In the genomic region with DNA sequence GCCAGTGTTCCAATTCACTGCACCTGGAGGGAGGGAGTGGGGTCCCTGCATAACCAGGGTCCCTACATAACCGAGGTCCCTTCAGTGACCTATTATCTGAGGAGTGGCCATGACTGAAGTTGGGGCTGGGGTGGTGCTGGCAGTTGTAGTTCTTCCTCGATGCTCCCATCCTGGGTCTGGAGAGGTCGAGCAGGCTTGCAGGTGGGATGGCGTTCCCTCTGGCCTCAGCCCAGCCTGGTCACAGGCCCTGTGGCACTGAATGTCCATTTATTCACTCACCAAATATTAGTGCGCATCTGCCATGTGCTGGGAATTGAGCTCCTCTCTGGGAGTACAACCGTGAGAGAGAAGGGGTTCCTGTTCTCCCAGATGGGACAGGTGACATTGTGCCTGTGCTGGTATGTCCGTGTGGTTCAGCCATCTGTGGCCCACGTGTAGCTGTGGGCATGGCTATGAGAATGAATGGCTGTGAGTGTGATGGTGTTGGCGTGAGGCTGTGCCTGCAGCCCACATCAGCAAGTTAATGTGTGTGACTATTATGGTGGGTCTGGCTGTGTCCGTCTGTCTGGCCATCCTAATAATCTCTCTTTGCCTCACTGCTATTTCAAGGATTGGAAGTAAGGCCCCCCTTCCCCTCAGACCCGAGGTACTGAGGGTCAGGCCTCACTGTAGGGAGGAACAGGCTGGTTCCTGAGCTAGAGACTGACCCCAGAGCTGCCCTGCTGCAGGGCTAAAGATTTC, we compare ENCODE assay signal across 20 cellular contexts. TPM values are rescaled to one million over a fixed set of nuclear protein-coding genes. Genes with fewer than 3 reads are reported as not detected.
A peak's percentile ranks its signal among the peaks of the same experiment; 100 is the strongest.
DNase-seq lines count a peak whose midpoint lies in the region; ATAC-seq and TF ChIP-seq lines count a peak whose summit lies in the region.
"Had no signal": no experiment of that assay in that cellular context is flagged by ENCODE, and none has a peak within 500 bp of the region (broad histone marks: within the 10 kb centered on the region; RNA-seq: fewer than 3 reads in every experiment).

No MANE protein-coding gene starts in this region.

- H3K27me3 ChIP-seq in GM23248 (replicated peaks; ENCODE audit: insufficient read depth) (no peaks in the 10 kb centered on the region), body of pancreas (no peaks in the 10 kb centered on the region), stomach (no peaks in the 10 kb centered on the region)
- H3K27me3 ChIP-seq: SJSA1, thyroid gland had no signal

- peaks cover 12% of the 10 kb centered on the region for H3K36me3 Mint-ChIP-seq in stimulated activated effector memory CD8-positive, alpha-beta T cell treated with anti-CD3 and anti-CD28 coated beads, Interleukin-12 subunit alpha, Interleukin-12 subunit beta, amount 100 ng/mL, for 72 hours
- H3K36me3 Mint-ChIP-seq: memory B cell had no signal

- peaks cover 22% of the 10 kb centered on the region for H3K4me1 Mint-ChIP-seq in stimulated activated effector memory CD8-positive, alpha-beta T cell treated with anti-CD3 and anti-CD28 coated beads, Interleukin-12 subunit alpha, Interleukin-12 subunit beta, amount 100 ng/mL, for 72 hours

- H2AFZ ChIP-seq in GM23248, result 0 out of 2 replicates have a peak overlapping the region, but pooled peaks have one; percentile 23

- H3K36me3 ChIP-seq in GM23248 (ENCODE audit: low read depth) (no peaks in the 10 kb centered on the region), body of pancreas (replicated peaks in 1 of 2; ENCODE audit: insufficient read depth in 1 of 2, low read depth in 2 of 2) (no peaks in the 10 kb centered on the region), stomach (no peaks in the 10 kb centered on the region)
- H3K36me3 ChIP-seq: SJSA1, thyroid gland had no signal

- no peak for DNase-seq in GM23248
- no peak for DNase-seq in body of pancreas
- DNase-seq in medulla oblongata (ENCODE audit: extremely low spot score), result peak; percentile 17
- no peak for DNase-seq in stomach
- no peak for DNase-seq in stimulated activated effector memory CD8-positive, alpha-beta T cell treated with anti-CD3 and anti-CD28 coated beads, Interleukin-12 subunit alpha, Interleukin-12 subunit beta, amount 100 ng/mL, for 72 hours (ENCODE audit: low spot score in 2 of 2)
- no peak for DNase-seq in T1000 (lab: John Stamatoyannopoulos, UW)
- DNase-seq: activated CD8-positive, alpha-beta memory T cell treated with anti-CD3 and anti-CD28 coated beads, Interleukin-2, amount 50 U/mL, for 4 hours; activated gamma-delta T cell; CD4-positive, alpha-beta memory T cell; HCEC 1CT; NCI-H526 treated with DMSO at 0.1 percent for 48 hours; stimulated activated CD4-positive, alpha-beta T cell treated with anti-CD3 and anti-CD28 coated beads, Interleukin-4, amount 100 ng/mL, for 4 hours; stimulated activated CD8-positive, alpha-beta memory T cell treated with anti-CD3 and anti-CD28 coated beads, Interleukin-4, amount 100 ng/mL, for 48 hours; T-helper 9 cell; thyroid gland had no signal

- TF ChIP-seq EP300 in stomach (IDR thresholded peaks at IDR 0.05), result no peak

- H4K20me1 ChIP-seq in GM23248 (ENCODE audit: insufficient read depth), result no peaks in the 10 kb centered on the region

- no peak overlapping the region for H3K27ac ChIP-seq in GM23248
- peak overlapping the region in 3 of 4 donors; percentile 57 to 62 (median 60) for H3K27ac ChIP-seq in body of pancreas
- peak overlapping the region in 4 of 5 donors; percentile 21 to 57 (median 46) for H3K27ac ChIP-seq in stomach
- H3K27ac ChIP-seq: SJSA1 had no signal

- no peaks in the 10 kb centered on the region for H3K9me2 ChIP-seq in GM23248 (ENCODE audit: insufficient read depth)

- WGBS in GM23248 (ENCODE audit: low coverage in 1 of 2, low lambda C conversion rate in 2 of 2, missing lambda C conversion rate in 2 of 2), 2 experiments, result 71 to 72% methylated on average over 11 of the region's 11 CpGs
- WGBS in body of pancreas, 2 donors, result 67 to 78% methylated on average over 4 to 11 of the region's 11 CpGs
- WGBS in stomach, 5 donors, result 61 to 77% (median 67%) methylated on average over 11 of the region's 11 CpGs

- H3K9me3 Mint-ChIP-seq in stimulated activated effector memory CD8-positive, alpha-beta T cell treated with anti-CD3 and anti-CD28 coated beads, Interleukin-12 subunit alpha, Interleukin-12 subunit beta, amount 100 ng/mL, for 72 hours, result no peaks in the 10 kb centered on the region
- H3K9me3 Mint-ChIP-seq: CD4-positive, alpha-beta memory T cell; memory B cell had no signal

- TF ChIP-seq POLR2A in body of pancreas (IDR thresholded peaks at IDR 0.05), result no peak
- no peak for TF ChIP-seq POLR2A in stomach (IDR thresholded peaks at IDR 0.05)

- H3K4me3 Mint-ChIP-seq in stimulated activated effector memory CD8-positive, alpha-beta T cell treated with anti-CD3 and anti-CD28 coated beads, Interleukin-12 subunit alpha, Interleukin-12 subunit beta, amount 100 ng/mL, for 72 hours, result no peak overlapping the region
- H3K4me3 Mint-ChIP-seq: memory B cell had no signal

- ATAC-seq in body of pancreas, result no peak
- no peak for ATAC-seq in stimulated activated effector memory CD8-positive, alpha-beta T cell treated with anti-CD3 and anti-CD28 coated beads, Interleukin-12 subunit alpha, Interleukin-12 subunit beta, amount 100 ng/mL, for 72 hours
- no peak for ATAC-seq in GM19035 (IDR thresholded peaks at IDR 0.05; ENCODE audit: unreplicated experiment)
- ATAC-seq in HG03139 (IDR thresholded peaks at IDR 0.05; ENCODE audit: unreplicated experiment), result no peak

- no peaks in the 10 kb centered on the region for H3K79me2 ChIP-seq in GM23248 (ENCODE audit: insufficient read depth)

- no peak overlapping the region for H3K4me2 ChIP-seq in GM23248 (ENCODE audit: unreplicated experiment)

- intact Hi-C loops in body of pancreas (cut with DNase I) (no loop called here), stomach (cut with DNase I; ENCODE audit: low total_unique reads) (no loop called here)

- H3K4me1 ChIP-seq in GM23248 (ENCODE audit: insufficient read depth) (peaks cover 23% of the 10 kb centered on the region), body of pancreas (peaks cover 37% of the 10 kb centered on the region), stomach (peaks cover 21 to 55% (median 46%) of the 10 kb centered on the region in 4 donors)

- no peaks in the 10 kb centered on the region for H3K9me3 ChIP-seq in GM23248 (ENCODE audit: low read depth)
- no peaks in the 10 kb centered on the region for H3K9me3 ChIP-seq in body of pancreas
- H3K9me3 ChIP-seq in stomach, result no peaks in the 10 kb centered on the region
- H3K9me3 ChIP-seq: SJSA1, thyroid gland had no signal

- H3F3A ChIP-seq in GM23248 (ENCODE audit: insufficient read depth), result peaks cover 19% of the 10 kb centered on the region

- in situ Hi-C loops in GM23248 (cut with MboI), result no loop called here

- no peak overlapping the region for H3K9ac ChIP-seq in GM23248

- no peak overlapping the region for H3K27ac Mint-ChIP-seq in stimulated activated effector memory CD8-positive, alpha-beta T cell treated with anti-CD3 and anti-CD28 coated beads, Interleukin-12 subunit alpha, Interleukin-12 subunit beta, amount 100 ng/mL, for 72 hours
- H3K27ac Mint-ChIP-seq: memory B cell had no signal

- H3K4me3 ChIP-seq in GM23248, result no peak overlapping the region
- no peak overlapping the region for H3K4me3 ChIP-seq in body of pancreas
- no peak overlapping the region for H3K4me3 ChIP-seq in stomach
- H3K4me3 ChIP-seq: SJSA1, skin epidermis, thyroid gland had no signal

- TF ChIP-seq CTCF in body of pancreas (IDR thresholded peaks at IDR 0.05) (no peak), stomach (IDR thresholded peaks at IDR 0.05) (no peak)

RNA-seq across cellular contexts. Expression of gene SLC6A9, which starts 3.9 kb away (rescaled TPM):
- total RNA-seq in GM23248 (2014; rRNA removed; shearing (Covaris generic)), result 20.6 and 22.2 TPM in 2 replicates
- polyA plus RNA-seq in GM23248 (2016; fragmentation: Nextera tagmentation; extraction: Ambion mirVana), result 34.4 and 34.6 TPM in 2 replicates
- 1 to 10 TPM; 2.3 to 4.6 TPM for total RNA-seq in body of pancreas
- total RNA-seq in stomach, result 10 to 100 TPM in 1 of 5 donors, 1 to 10 TPM in 3, not detected in 1; 1.3 to 40.8 (median 1.9) TPM
- polyA plus RNA-seq in stomach, result 1 to 10 TPM; 1.1 to 5.7 (median 4.3) TPM
- polyA plus RNA-seq: CD4-positive, alpha-beta memory T cell had no signal

RNA-seq across cellular contexts. Expression of gene CCDC24, which starts 43.7 kb away (rescaled TPM):
- 3.1 and 4.7 TPM in 2 replicates for total RNA-seq in GM23248 (2014; rRNA removed; shearing (Covaris generic))
- polyA plus RNA-seq in GM23248 (2016; fragmentation: Nextera tagmentation; extraction: Ambion mirVana) (4.3 and 5.3 TPM in 2 replicates), stomach (10 to 100 TPM in 2 of 3 donors, 1 to 10 TPM in 1; 5.3 to 16.7 (median 14.6) TPM)
- total RNA-seq in body of pancreas (10 to 100 TPM in 1 of 2 donors, 1 to 10 TPM in 1; 6.7 to 21.1 TPM), stomach (10 to 100 TPM in 2 of 5 donors, 1 to 10 TPM in 3; 1.2 to 32.4 (median 6.7) TPM)

RNA-seq across cellular contexts. Expression of gene B4GALT2, which starts 56.1 kb away (rescaled TPM):
- 123 and 221 TPM in 2 replicates for total RNA-seq in GM23248 (2014; rRNA removed; shearing (Covaris generic))
- polyA plus RNA-seq in GM23248 (2016; fragmentation: Nextera tagmentation; extraction: Ambion mirVana) (27.3 and 28.9 TPM in 2 replicates), stomach (10 to 100 TPM; 19.9 to 37.4 (median 21.3) TPM)
- total RNA-seq in body of pancreas (10 to 100 TPM; 18.2 to 29.3 TPM), stomach (10 to 100 TPM; 15.2 to 30.9 (median 23.8) TPM)
